18 cellular contexts compared by ENCODE assay signal in genomic region chr14:68473050-68473449, GRCh38.
A peak's percentile ranks its signal among the peaks of the same experiment; 100 is the strongest.
DNase-seq lines count a peak whose midpoint lies in the region; ATAC-seq and TF ChIP-seq lines count a peak whose summit lies in the region.
"Had no signal": no experiment of that assay in that cellular context is flagged by ENCODE, and none has a peak within 500 bp of the region (broad histone marks: within the 10 kb centered on the region; RNA-seq: fewer than 3 reads in every experiment).

No MANE protein-coding gene starts in this region.

- H3K27ac Mint-ChIP-seq in activated B cell treated with CpG ODN at 0.5 μM for 24 hours, result peak overlapping the region; percentile 96
- no peak overlapping the region for H3K27ac Mint-ChIP-seq in CD4-positive, alpha-beta T cell
- H3K27ac Mint-ChIP-seq: activated naive CD4-positive, alpha-beta T cell treated with anti-CD3 and anti-CD28 coated beads, Interleukin-2, amount 10 ng/mL, durations not matched to agents 7 days and 5 days had no signal

- H3K9me3 ChIP-seq in left lung (no peaks in the 10 kb centered on the region), gastrocnemius medialis (no peaks in the 10 kb centered on the region)
- no peaks in the 10 kb centered on the region for H3K9me3 ChIP-seq in CD4-positive, alpha-beta T cell (ENCODE audit: control insufficient read depth, low read length)
- H3K9me3 ChIP-seq: sigmoid colon had no signal

- TF ChIP-seq CTCF in activated B cell treated with CpG ODN at 0.5 μM for 24 hours (IDR thresholded peaks at IDR 0.05) (no peak), left lung (IDR thresholded peaks at IDR 0.05) (no peak), gastrocnemius medialis (IDR thresholded peaks at IDR 0.05 in 4 of 5, conservative IDR thresholded peaks at IDR 0.05 in 1 of 5) (no peak)
- TF ChIP-seq CTCF in CD4-positive, alpha-beta T cell (IDR thresholded peaks at IDR 0.05), result no peak

- H3K27ac ChIP-seq in left lung (no peak overlapping the region), gastrocnemius medialis (peak overlapping the region; percentile 67 to 95 (median 81))
- no peak overlapping the region for H3K27ac ChIP-seq in CD4-positive, alpha-beta T cell (ENCODE audit: low read depth, low read length)
- H3K27ac ChIP-seq: sigmoid colon had no signal

- no peak for ATAC-seq in activated B cell treated with CpG ODN at 0.5 μM for 24 hours (ENCODE audit: low read depth)
- ATAC-seq in left lung, result peak; percentile 59
- peak; percentile 24 to 29 for ATAC-seq in gastrocnemius medialis
- ATAC-seq in HG02642 (IDR thresholded peaks at IDR 0.05; ENCODE audit: poor library complexity, unreplicated experiment), result no peak
- ATAC-seq in HG03045 (IDR thresholded peaks at IDR 0.05; ENCODE audit: unreplicated experiment), result no peak
- ATAC-seq in CD4-positive, alpha-beta T cell (ENCODE audit: poor library complexity), result no peak

- peaks cover 98% of the 10 kb centered on the region for H3K4me1 Mint-ChIP-seq in activated B cell treated with CpG ODN at 0.5 μM for 24 hours
- H3K4me1 Mint-ChIP-seq in CD4-positive, alpha-beta T cell (ENCODE audit: low read depth), result peaks cover 20% of the 10 kb centered on the region

- H3K27me3 ChIP-seq in left lung (no peaks in the 10 kb centered on the region), gastrocnemius medialis (no peaks in the 10 kb centered on the region)
- no peaks in the 10 kb centered on the region for H3K27me3 ChIP-seq in CD4-positive, alpha-beta T cell (ENCODE audit: control insufficient read depth, insufficient read depth, low read length)
- H3K27me3 ChIP-seq: sigmoid colon had no signal

- DNase-seq in DMS79 treated with DMSO at 0.1 percent for 48 hours (lab: John Stamatoyannopoulos, UW) (peak; percentile 72), activated B cell treated with CpG ODN at 0.5 μM for 24 hours (no peak), left lung (peak in 1 of 2 donors; percentile 63), gastrocnemius medialis (peak; percentile 48 to 54), occipital lobe (lab: John Stamatoyannopoulos, UW) (no peak)
- no peak for DNase-seq in CD4-positive, alpha-beta T cell
- DNase-seq: activated CD4-positive, alpha-beta T cell treated with anti-CD3 and anti-CD28 coated beads, Interleukin-2, amount 50 U/mL, for 1 hour; activated naive CD4-positive, alpha-beta T cell treated with anti-CD3 and anti-CD28 coated beads, Interleukin-2, amount 10 ng/mL, durations not matched to agents 7 days and 5 days; activated T-cell treated with anti-CD3 and anti-CD28 coated beads for 4 hours; AML-193; DMS 273 treated with DMSO at 0.1 percent for 48 hours; H7; NCI-H1436; NCI-H82; sigmoid colon; stimulated activated CD4-positive, alpha-beta T cell treated with anti-CD3 and anti-CD28 coated beads, Interleukin-1b, Interleukin-23, amount 100 ng/mL, for 48 hours had no signal

- in situ Hi-C loops in gastrocnemius medialis (cut with MboI; ENCODE audit: low sequenced_read_pairs in 4 of 4), result no loop called here

- H3K4me3 ChIP-seq in left lung (no peak overlapping the region), gastrocnemius medialis (no peak overlapping the region)
- H3K4me3 ChIP-seq: sigmoid colon had no signal

- H3K9me3 Mint-ChIP-seq in activated B cell treated with CpG ODN at 0.5 μM for 24 hours, result no peaks in the 10 kb centered on the region
- no peaks in the 10 kb centered on the region for H3K9me3 Mint-ChIP-seq in CD4-positive, alpha-beta T cell
- H3K9me3 Mint-ChIP-seq: activated naive CD4-positive, alpha-beta T cell treated with anti-CD3 and anti-CD28 coated beads, Interleukin-2, amount 10 ng/mL, durations not matched to agents 7 days and 5 days had no signal

- peaks cover 16 to 65% of the 10 kb centered on the region in 2 donors for H3K4me1 ChIP-seq in left lung
- H3K4me1 ChIP-seq in gastrocnemius medialis, result peaks cover 30 to 45% of the 10 kb centered on the region in 2 donors

- CTCF ChIA-PET in activated B cell treated with CpG ODN at 0.5 μM for 24 hours (lab: Charles Lee), result no interaction called here
- CTCF ChIA-PET in CD4-positive, alpha-beta T cell (lab: Charles Lee), result no interaction called here

- H3K4me3 Mint-ChIP-seq in activated B cell treated with CpG ODN at 0.5 μM for 24 hours, result no peak overlapping the region
- H3K4me3 Mint-ChIP-seq in CD4-positive, alpha-beta T cell, result no peak overlapping the region
- H3K4me3 Mint-ChIP-seq: activated naive CD4-positive, alpha-beta T cell treated with anti-CD3 and anti-CD28 coated beads, Interleukin-2, amount 10 ng/mL, durations not matched to agents 7 days and 5 days had no signal

- H3K36me3 Mint-ChIP-seq in activated B cell treated with CpG ODN at 0.5 μM for 24 hours (ENCODE audit: low read depth), result peaks cover 4% of the 10 kb centered on the region
- no peaks in the 10 kb centered on the region for H3K36me3 Mint-ChIP-seq in CD4-positive, alpha-beta T cell (ENCODE audit: low read depth)
- H3K36me3 Mint-ChIP-seq: activated naive CD4-positive, alpha-beta T cell treated with anti-CD3 and anti-CD28 coated beads, Interleukin-2, amount 10 ng/mL, durations not matched to agents 7 days and 5 days had no signal

- H3K36me3 ChIP-seq in left lung, result no peaks in the 10 kb centered on the region
- no peaks in the 10 kb centered on the region for H3K36me3 ChIP-seq in gastrocnemius medialis
- H3K36me3 ChIP-seq: sigmoid colon had no signal

- no peak for TF ChIP-seq POLR2A in gastrocnemius medialis (IDR thresholded peaks at IDR 0.05)

- no peaks in the 10 kb centered on the region for H3K27me3 Mint-ChIP-seq in activated B cell treated with CpG ODN at 0.5 μM for 24 hours
- H3K27me3 Mint-ChIP-seq in CD4-positive, alpha-beta T cell, result no peaks in the 10 kb centered on the region

- POLR2A ChIA-PET in activated B cell treated with CpG ODN at 0.5 μM for 24 hours (lab: Charles Lee), result interaction anchor here (0.6 to 1.5 kb wide), 7 partner anchors 13 to 322 kb away, joined by 3 to 14 read pairs (median 6); partner anchors contain the start of gene ZFP36L1
- POLR2A ChIA-PET in CD4-positive, alpha-beta T cell (lab: Charles Lee), result no interaction called here

- intact Hi-C loops in activated B cell treated with CpG ODN at 0.5 μM for 24 hours (cut with micrococcal nuclease), result no loop called here
- intact Hi-C loops in left lung (cut with DNase I), result no loop called here
- intact Hi-C loops in gastrocnemius medialis (cut with DNase I; ENCODE audit: low total_unique reads), result loop anchor here (10.0 kb wide), 1 partner anchor 152 kb away; no protein-coding TSS in a partner anchor
- intact Hi-C loops in CD4-positive, alpha-beta T cell (cut with DNase I, micrococcal nuclease), result no loop called here

Comparison
In these comparisons a context has a peak if more than half of its experiments do, and no peak if none do; other contexts are left out.
1. DNase-seq: peak in DMS79 treated with DMSO at 0.1 percent for 48 hours (single experiment) and gastrocnemius medialis (2 of 2); none in activated B cell treated with CpG ODN at 0.5 μM for 24 hours (single experiment), CD4-positive, alpha-beta T cell (0 of 10) and occipital lobe (single experiment).
2. ATAC-seq: peak in left lung (single experiment) and gastrocnemius medialis (2 of 2); none in activated B cell treated with CpG ODN at 0.5 μM for 24 hours (single experiment), HG02642 (single experiment), HG03045 (single experiment) and CD4-positive, alpha-beta T cell (single experiment).
3. H3K27ac ChIP-seq: peak in gastrocnemius medialis (4 of 4); none in left lung (0 of 2) and CD4-positive, alpha-beta T cell (single experiment).